In the genomic region with DNA sequence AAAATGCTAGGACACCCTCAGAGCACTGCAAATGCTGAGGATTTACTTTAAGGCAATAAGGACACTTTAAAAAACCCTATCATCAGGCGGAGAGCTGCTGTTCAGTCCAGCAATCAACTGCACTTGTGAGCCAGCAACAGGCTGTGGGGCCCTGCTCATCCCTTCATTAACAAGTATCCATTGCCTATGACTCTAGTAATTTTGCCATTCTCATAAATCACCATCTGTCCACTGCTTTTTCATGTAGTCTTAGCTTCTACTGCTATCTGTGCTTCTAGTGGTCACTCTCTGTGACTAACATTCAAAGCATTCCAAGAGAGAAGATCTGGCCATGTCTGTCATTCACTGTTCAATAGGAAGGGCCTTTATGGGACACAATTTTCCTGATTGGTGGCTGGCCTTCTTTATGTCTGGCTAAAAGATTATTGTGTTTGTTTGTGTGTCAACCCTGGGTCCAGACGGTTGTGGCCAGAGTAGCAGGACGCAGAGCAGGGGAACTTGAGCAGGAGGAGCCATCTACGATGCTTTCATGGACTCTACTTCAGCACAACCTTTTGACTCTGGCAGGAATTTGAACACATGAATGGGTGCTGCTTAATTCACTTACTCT, we compare ENCODE assay signal across 1 cellular context.
TF ChIP-seq lines count a peak whose summit lies in the region.

No MANE protein-coding gene starts in this region.

TF ChIP-seq in HepG2, 621 proteins besides CTCF, POLR2A, EP300 and RAD21:
- TF ChIP-seq SP4 (CRISPR knock-in tag; IDR thresholded peaks at IDR 0.05) (no peak), MAFK (conservative IDR thresholded peaks at IDR 0.05 in 1 of 2, IDR thresholded peaks at IDR 0.05 in 1 of 2; ENCODE audit: low read length in 2 of 2) (peak in 1 of 2 experiments; percentile 34; a peak in 1 of 4 replicates), ATF7 (IDR thresholded peaks at IDR 0.05) (no peak), ATF7 (CRISPR knock-in tag; IDR thresholded peaks at IDR 0.05) (no peak), ZNF558 (CRISPR knock-in tag; IDR thresholded peaks at IDR 0.05; ENCODE audit: borderline replicate concordance) (no peak), HOXA3 (CRISPR knock-in tag; IDR thresholded peaks at IDR 0.05) (no peak), TGIF2 (CRISPR knock-in tag; IDR thresholded peaks at IDR 0.05) (no peak), GATAD2A (CRISPR knock-in tag; IDR thresholded peaks at IDR 0.05) (no peak), HMG20B (CRISPR knock-in tag; conservative IDR thresholded peaks at IDR 0.05) (no peak), TEAD3 (CRISPR knock-in tag; optimal IDR thresholded peaks at IDR 0.05; ENCODE audit: borderline replicate concordance) (peak; percentile 41), ATRX (CRISPR knock-in tag; IDR thresholded peaks at IDR 0.05; ENCODE audit: borderline replicate concordance) (no peak), ZNF7 (CRISPR knock-in tag; IDR thresholded peaks at IDR 0.05) (peak; percentile 78), MIER3 (CRISPR knock-in tag; IDR thresholded peaks at IDR 0.05; ENCODE audit: borderline replicate concordance) (no peak), NFRKB (IDR thresholded peaks at IDR 0.05) (no peak), ZBTB3 (CRISPR knock-in tag; IDR thresholded peaks at IDR 0.05; ENCODE audit: borderline replicate concordance, low read depth) (no peak), ZBTB38 (CRISPR knock-in tag; IDR thresholded peaks at IDR 0.05) (no peak), CCAR2 (optimal IDR thresholded peaks at IDR 0.05; ENCODE audit: low read depth, low read length) (no peak), SOX6 (IDR thresholded peaks at IDR 0.05) (no peak), SOX6 (CRISPR knock-in tag; IDR thresholded peaks at IDR 0.05) (0 out of 2 replicates have a peak, but pooled peaks have one; percentile 12)
- TF ChIP-seq, protein P1, sequence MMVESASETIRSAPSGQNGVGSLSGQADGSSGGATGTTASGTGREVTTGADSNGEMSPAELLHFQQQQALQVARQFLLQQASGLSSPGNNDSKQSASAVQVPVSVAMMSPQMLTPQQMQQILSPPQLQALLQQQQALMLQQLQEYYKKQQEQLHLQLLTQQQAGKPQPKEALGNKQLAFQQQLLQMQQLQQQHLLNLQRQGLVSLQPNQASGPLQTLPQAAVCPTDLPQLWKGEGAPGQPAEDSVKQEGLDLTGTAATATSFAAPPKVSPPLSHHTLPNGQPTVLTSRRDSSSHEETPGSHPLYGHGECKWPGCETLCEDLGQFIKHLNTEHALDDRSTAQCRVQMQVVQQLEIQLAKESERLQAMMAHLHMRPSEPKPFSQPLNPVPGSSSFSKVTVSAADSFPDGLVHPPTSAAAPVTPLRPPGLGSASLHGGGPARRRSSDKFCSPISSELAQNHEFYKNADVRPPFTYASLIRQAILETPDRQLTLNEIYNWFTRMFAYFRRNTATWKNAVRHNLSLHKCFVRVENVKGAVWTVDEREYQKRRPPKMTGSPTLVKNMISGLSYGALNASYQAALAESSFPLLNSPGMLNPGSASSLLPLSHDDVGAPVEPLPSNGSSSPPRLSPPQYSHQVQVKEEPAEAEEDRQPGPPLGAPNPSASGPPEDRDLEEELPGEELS (CRISPR knock-in tag; IDR thresholded peaks at IDR 0.05), result no peak
- TF ChIP-seq, protein P2, sequence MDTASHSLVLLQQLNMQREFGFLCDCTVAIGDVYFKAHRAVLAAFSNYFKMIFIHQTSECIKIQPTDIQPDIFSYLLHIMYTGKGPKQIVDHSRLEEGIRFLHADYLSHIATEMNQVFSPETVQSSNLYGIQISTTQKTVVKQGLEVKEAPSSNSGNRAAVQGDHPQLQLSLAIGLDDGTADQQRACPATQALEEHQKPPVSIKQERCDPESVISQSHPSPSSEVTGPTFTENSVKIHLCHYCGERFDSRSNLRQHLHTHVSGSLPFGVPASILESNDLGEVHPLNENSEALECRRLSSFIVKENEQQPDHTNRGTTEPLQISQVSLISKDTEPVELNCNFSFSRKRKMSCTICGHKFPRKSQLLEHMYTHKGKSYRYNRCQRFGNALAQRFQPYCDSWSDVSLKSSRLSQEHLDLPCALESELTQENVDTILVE (CRISPR knock-in tag; IDR thresholded peaks at IDR 0.05), result no peak
- TF ChIP-seq, protein P3, sequence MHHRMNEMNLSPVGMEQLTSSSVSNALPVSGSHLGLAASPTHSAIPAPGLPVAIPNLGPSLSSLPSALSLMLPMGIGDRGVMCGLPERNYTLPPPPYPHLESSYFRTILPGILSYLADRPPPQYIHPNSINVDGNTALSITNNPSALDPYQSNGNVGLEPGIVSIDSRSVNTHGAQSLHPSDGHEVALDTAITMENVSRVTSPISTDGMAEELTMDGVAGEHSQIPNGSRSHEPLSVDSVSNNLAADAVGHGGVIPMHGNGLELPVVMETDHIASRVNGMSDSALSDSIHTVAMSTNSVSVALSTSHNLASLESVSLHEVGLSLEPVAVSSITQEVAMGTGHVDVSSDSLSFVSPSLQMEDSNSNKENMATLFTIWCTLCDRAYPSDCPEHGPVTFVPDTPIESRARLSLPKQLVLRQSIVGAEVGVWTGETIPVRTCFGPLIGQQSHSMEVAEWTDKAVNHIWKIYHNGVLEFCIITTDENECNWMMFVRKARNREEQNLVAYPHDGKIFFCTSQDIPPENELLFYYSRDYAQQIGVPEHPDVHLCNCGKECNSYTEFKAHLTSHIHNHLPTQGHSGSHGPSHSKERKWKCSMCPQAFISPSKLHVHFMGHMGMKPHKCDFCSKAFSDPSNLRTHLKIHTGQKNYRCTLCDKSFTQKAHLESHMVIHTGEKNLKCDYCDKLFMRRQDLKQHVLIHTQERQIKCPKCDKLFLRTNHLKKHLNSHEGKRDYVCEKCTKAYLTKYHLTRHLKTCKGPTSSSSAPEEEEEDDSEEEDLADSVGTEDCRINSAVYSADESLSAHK (CRISPR knock-in tag; IDR thresholded peaks at IDR 0.05; ENCODE audit: borderline replicate concordance), result no peak
- TF ChIP-seq, protein P4, sequence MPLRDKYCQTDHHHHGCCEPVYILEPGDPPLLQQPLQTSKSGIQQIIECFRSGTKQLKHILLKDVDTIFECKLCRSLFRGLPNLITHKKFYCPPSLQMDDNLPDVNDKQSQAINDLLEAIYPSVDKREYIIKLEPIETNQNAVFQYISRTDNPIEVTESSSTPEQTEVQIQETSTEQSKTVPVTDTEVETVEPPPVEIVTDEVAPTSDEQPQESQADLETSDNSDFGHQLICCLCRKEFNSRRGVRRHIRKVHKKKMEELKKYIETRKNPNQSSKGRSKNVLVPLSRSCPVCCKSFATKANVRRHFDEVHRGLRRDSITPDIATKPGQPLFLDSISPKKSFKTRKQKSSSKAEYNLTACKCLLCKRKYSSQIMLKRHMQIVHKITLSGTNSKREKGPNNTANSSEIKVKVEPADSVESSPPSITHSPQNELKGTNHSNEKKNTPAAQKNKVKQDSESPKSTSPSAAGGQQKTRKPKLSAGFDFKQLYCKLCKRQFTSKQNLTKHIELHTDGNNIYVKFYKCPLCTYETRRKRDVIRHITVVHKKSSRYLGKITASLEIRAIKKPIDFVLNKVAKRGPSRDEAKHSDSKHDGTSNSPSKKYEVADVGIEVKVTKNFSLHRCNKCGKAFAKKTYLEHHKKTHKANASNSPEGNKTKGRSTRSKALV (CRISPR knock-in tag; IDR thresholded peaks at IDR 0.05), result no peak
- TF ChIP-seq, protein P5, sequence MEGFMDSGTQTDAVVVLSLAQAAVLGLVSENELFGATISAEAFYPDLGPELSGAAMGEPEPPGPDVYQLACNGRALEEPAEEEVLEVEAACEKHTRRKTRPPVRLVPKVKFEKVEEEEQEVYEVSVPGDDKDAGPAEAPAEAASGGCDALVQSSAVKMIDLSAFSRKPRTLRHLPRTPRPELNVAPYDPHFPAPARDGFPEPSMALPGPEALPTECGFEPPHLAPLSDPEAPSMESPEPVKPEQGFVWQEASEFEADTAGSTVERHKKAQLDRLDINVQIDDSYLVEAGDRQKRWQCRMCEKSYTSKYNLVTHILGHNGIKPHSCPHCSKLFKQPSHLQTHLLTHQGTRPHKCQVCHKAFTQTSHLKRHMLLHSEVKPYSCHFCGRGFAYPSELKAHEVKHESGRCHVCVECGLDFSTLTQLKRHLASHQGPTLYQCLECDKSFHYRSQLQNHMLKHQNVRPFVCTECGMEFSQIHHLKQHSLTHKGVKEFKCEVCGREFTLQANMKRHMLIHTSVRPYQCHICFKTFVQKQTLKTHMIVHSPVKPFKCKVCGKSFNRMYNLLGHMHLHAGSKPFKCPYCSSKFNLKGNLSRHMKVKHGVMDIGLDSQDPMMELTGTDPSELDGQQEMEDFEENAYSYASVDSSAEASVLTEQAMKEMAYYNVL (CRISPR knock-in tag; IDR thresholded peaks at IDR 0.05; ENCODE audit: borderline replicate concordance), result no peak
- TF ChIP-seq, protein P6, sequence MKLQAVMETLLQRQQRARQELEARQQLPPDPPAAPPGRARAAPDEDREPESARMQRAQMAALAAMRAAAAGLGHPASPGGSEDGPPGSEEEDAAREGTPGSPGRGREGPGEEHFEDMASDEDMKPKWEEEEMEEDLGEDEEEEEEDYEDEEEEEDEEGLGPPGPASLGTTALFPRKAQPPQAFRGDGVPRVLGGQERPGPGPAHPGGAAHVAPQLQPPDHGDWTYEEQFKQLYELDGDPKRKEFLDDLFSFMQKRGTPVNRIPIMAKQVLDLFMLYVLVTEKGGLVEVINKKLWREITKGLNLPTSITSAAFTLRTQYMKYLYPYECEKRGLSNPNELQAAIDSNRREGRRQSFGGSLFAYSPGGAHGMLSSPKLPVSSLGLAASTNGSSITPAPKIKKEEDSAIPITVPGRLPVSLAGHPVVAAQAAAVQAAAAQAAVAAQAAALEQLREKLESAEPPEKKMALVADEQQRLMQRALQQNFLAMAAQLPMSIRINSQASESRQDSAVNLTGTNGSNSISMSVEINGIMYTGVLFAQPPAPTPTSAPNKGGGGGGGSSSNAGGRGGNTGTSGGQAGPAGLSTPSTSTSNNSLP (IDR thresholded peaks at IDR 0.05; ENCODE audit: low read depth, low read length), result peak; percentile 17; the same call in 1 of the 2 replicates
- TF ChIP-seq, protein P7, sequence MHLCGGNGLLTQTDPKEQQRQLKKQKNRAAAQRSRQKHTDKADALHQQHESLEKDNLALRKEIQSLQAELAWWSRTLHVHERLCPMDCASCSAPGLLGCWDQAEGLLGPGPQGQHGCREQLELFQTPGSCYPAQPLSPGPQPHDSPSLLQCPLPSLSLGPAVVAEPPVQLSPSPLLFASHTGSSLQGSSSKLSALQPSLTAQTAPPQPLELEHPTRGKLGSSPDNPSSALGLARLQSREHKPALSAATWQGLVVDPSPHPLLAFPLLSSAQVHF (CRISPR knock-in tag; IDR thresholded peaks at IDR 0.05), result no peak
